Comparison of ENCODE assay signal across 8 cellular contexts in genomic region chr3:72445827-72446405, GRCh38. TPM values are rescaled to one million over a fixed set of nuclear protein-coding genes. Genes with fewer than 3 reads are reported as not detected.
DNase-seq lines count a peak whose midpoint lies in the region; ATAC-seq and TF ChIP-seq lines count a peak whose summit lies in the region.

No MANE protein-coding gene starts in this region.

- peaks cover 46% of the 10 kb centered on the region for H3K4me1 Mint-ChIP-seq in activated CD4-positive, alpha-beta T cell treated with anti-CD3 and anti-CD28 coated beads for 36 hours
- H3K4me1 Mint-ChIP-seq in activated naive CD8-positive, alpha-beta T cell (ENCODE audit: low read depth): peaks cover 56% of the 10 kb centered on the region

- H3K36me3 ChIP-seq in kidney epithelial cell (ENCODE audit: control insufficient read depth, insufficient read depth, low read length) (no peaks in the 10 kb centered on the region), thoracic aorta (no peaks in the 10 kb centered on the region)

- peak overlapping the region; percentile 61 for H3K4me3 ChIP-seq in kidney epithelial cell (ENCODE audit: low read depth, low read length)
- peak overlapping the region; percentile 93 for H3K4me3 ChIP-seq in thoracic aorta

- POLR2A ChIA-PET in activated CD4-positive, alpha-beta T cell treated with anti-CD3 and anti-CD28 coated beads for 36 hours (lab: Charles Lee): interaction anchor here (0.7 kb wide), 1 partner anchor 135 kb away, joined by 4 read pairs; no protein-coding TSS in a partner anchor

- CTCF ChIA-PET in activated CD4-positive, alpha-beta T cell treated with anti-CD3 and anti-CD28 coated beads for 36 hours (lab: Charles Lee): interaction anchor here (0.7 kb wide), 1 partner anchor 27 kb away, joined by 3 read pairs; no protein-coding TSS in a partner anchor

- peaks cover 46% of the 10 kb centered on the region for H3K36me3 Mint-ChIP-seq in activated CD4-positive, alpha-beta T cell treated with anti-CD3 and anti-CD28 coated beads for 36 hours (ENCODE audit: low read depth)
- peaks cover 9% of the 10 kb centered on the region for H3K36me3 Mint-ChIP-seq in activated naive CD8-positive, alpha-beta T cell

- TF ChIP-seq CTCF in kidney epithelial cell (IDR thresholded peaks at IDR 0.05; ENCODE audit: insufficient read depth, low read length, poor library complexity, severe bottlenecking) (no peak), thoracic aorta (IDR thresholded peaks at IDR 0.05) (no peak)

- H3K27ac ChIP-seq in thoracic aorta: peak overlapping the region in 1 of 2 donors; percentile 66

- no peaks in the 10 kb centered on the region for H3K9me3 Mint-ChIP-seq in activated CD4-positive, alpha-beta T cell treated with anti-CD3 and anti-CD28 coated beads for 36 hours (ENCODE audit: low read depth)
- H3K9me3 Mint-ChIP-seq in activated naive CD8-positive, alpha-beta T cell (ENCODE audit: low read depth): peaks cover 3% of the 10 kb centered on the region

- H3K27me3 ChIP-seq in kidney epithelial cell (ENCODE audit: control insufficient read depth, insufficient read depth, low read length): no peaks in the 10 kb centered on the region
- no peaks in the 10 kb centered on the region for H3K27me3 ChIP-seq in thoracic aorta (replicated peaks; ENCODE audit: insufficient read depth)

- H3K4me3 Mint-ChIP-seq in activated CD4-positive, alpha-beta T cell treated with anti-CD3 and anti-CD28 coated beads for 36 hours: peak overlapping the region; percentile 98
- peak overlapping the region; percentile 100 for H3K4me3 Mint-ChIP-seq in activated naive CD8-positive, alpha-beta T cell

- peaks cover 4% of the 10 kb centered on the region for H3K27me3 Mint-ChIP-seq in activated CD4-positive, alpha-beta T cell treated with anti-CD3 and anti-CD28 coated beads for 36 hours
- H3K27me3 Mint-ChIP-seq in activated naive CD8-positive, alpha-beta T cell: peaks cover under 1% of the 10 kb centered on the region

- ATAC-seq in activated CD4-positive, alpha-beta T cell treated with anti-CD3 and anti-CD28 coated beads for 36 hours: no peak
- ATAC-seq in thoracic aorta (ENCODE audit: insufficient number of reproducible peaks, low FRiP score, low read depth): no peak
- no peak for ATAC-seq in HG03432 (IDR thresholded peaks at IDR 0.05; ENCODE audit: unreplicated experiment)

- H3K27ac Mint-ChIP-seq in activated CD4-positive, alpha-beta T cell treated with anti-CD3 and anti-CD28 coated beads for 36 hours: peak overlapping the region; percentile 99
- H3K27ac Mint-ChIP-seq in activated naive CD8-positive, alpha-beta T cell: peak overlapping the region; percentile 98

- DNase-seq in activated CD4-positive, alpha-beta T cell treated with anti-CD3 and anti-CD28 coated beads for 36 hours: no peak
- no peak for DNase-seq in activated CD4-positive, alpha-beta T cell treated with anti-CD3 and anti-CD28 coated beads, Interleukin-2, amount 50 U/mL, for 48 hours
- DNase-seq in kidney epithelial cell (ENCODE audit: low read depth) (no peak), thoracic aorta (ENCODE audit: low spot score) (no peak), GF-D8 (lab: John Stamatoyannopoulos, UW) (no peak), NCI-H1105 (lab: John Stamatoyannopoulos, UW) (no peak)

- intact Hi-C loops in activated CD4-positive, alpha-beta T cell treated with anti-CD3 and anti-CD28 coated beads for 36 hours (cut with DNase I, micrococcal nuclease): loop anchor here (1.0 to 10.0 kb wide), 15 partner anchors 19 to 724 kb away; partner anchors contain the start of gene SHQ1 (in 1 of the 2)

- peaks cover 0 to 24% of the 10 kb centered on the region in 2 donors for H3K4me1 ChIP-seq in thoracic aorta (ENCODE audit: control insufficient read depth in 1 of 2, low read depth in 2 of 2)

- H3K9me3 ChIP-seq in thoracic aorta: no peaks in the 10 kb centered on the region

RNA-seq across cellular contexts. Expression of gene RYBP, which starts 0.5 kb away (rescaled TPM):
- total RNA-seq in activated CD4-positive, alpha-beta T cell treated with anti-CD3 and anti-CD28 coated beads for 36 hours: 10 to 100 TPM; 31.0 to 34.0 TPM
- total RNA-seq in kidney epithelial cell (11.6 and 12.0 TPM in 2 replicates), thoracic aorta (10 to 100 TPM in 1 of 2 donors, 1 to 10 TPM in 1; 6.1 to 11.9 TPM)
